Comparison of ENCODE assay signal across 11 cellular contexts in genomic region chr6:41257369-41258195, GRCh38. TPM values are rescaled to one million over a fixed set of nuclear protein-coding genes. Genes with fewer than 3 reads are reported as not detected.
DNase-seq lines count a peak whose midpoint lies in the region; ATAC-seq, FAIRE-seq and TF ChIP-seq lines count a peak whose summit lies in the region.
"Had no signal": no experiment of that assay in that cellular context is flagged by ENCODE, and none has a peak within 500 bp of the region (broad histone marks: within the 10 kb centered on the region; RNA-seq: fewer than 3 reads in every experiment).

No MANE protein-coding gene starts in this region.

- intact Hi-C loops in pancreas (cut with DNase I), result no loop called here

- peak; percentile 8 for DNase-seq in EL
- DNase-seq in NCI-H2196 treated with DMSO at 0.1 percent for 48 hours (lab: John Stamatoyannopoulos, UW; ENCODE audit: unreplicated experiment), result peak; percentile 6
- DNase-seq in bronchial epithelial cell (ENCODE audit: low read depth), result peak; percentile 28
- DNase-seq in pancreas, result peak in 5 of 6 donors; percentile 66 to 71 (median 68)
- no peak for DNase-seq in OCI-M2 (lab: John Stamatoyannopoulos, UW; ENCODE audit: unreplicated experiment)
- no peak for DNase-seq in activated T-cell treated with anti-CD3 and anti-CD28 coated beads, Interleukin-2, amount 50 U/mL, for 1 hour
- no peak for DNase-seq in retina
- DNase-seq: H7, KG1 had no signal

- H3K36me3 ChIP-seq in bronchial epithelial cell (ENCODE audit: control insufficient read depth, insufficient read depth, low read length) (no peaks in the 10 kb centered on the region), pancreas (no peaks in the 10 kb centered on the region)

- peak overlapping the region in 3 of 4 donors; percentile 12 to 42 (median 26) for H3K27ac ChIP-seq in pancreas

- TF ChIP-seq CTCF in bronchial epithelial cell (IDR thresholded peaks at IDR 0.05; ENCODE audit: insufficient read depth, low read length, severe bottlenecking) (no peak), pancreas (IDR thresholded peaks at IDR 0.05) (no peak)

- peaks cover 0 to 15% (median 0%) of the 10 kb centered on the region in 3 donors for H3K4me1 ChIP-seq in pancreas

- ATAC-seq in pancreas (peak; percentile 90 to 93 (median 92)), HG02884 (IDR thresholded peaks at IDR 0.05; ENCODE audit: unreplicated experiment) (no peak)

- 9 to 10% methylated on average over 2 of the region's 2 CpGs for WGBS in pancreas, 2 donors

- FAIRE-seq in bronchial epithelial cell (lab: Jason Lieb, UNC), result no peak
- no peak for FAIRE-seq in pancreas (lab: Jason Lieb, UNC)
- FAIRE-seq: islet of Langerhans had no signal

- H3K4me3 ChIP-seq in bronchial epithelial cell (ENCODE audit: low read depth, low read length) (no peak overlapping the region), pancreas (no peak overlapping the region)

- no peaks in the 10 kb centered on the region for H3K27me3 ChIP-seq in bronchial epithelial cell (ENCODE audit: control insufficient read depth, insufficient read depth, low read length)
- no peaks in the 10 kb centered on the region for H3K27me3 ChIP-seq in pancreas

- H3K9me3 ChIP-seq in pancreas, result no peaks in the 10 kb centered on the region

RNA-seq across cellular contexts. Expression of gene TREM1, which starts 28.9 kb away (rescaled TPM):
- total RNA-seq in bronchial epithelial cell, result 1.8 and 21.1 TPM in 2 replicates
- 1 to 10 TPM in 2 of 6 donors, under 1 TPM in 3, not detected in 1; 0.12 to 2.8 (median 0.72) TPM for total RNA-seq in pancreas
- under 1 TPM; 0.08 to 0.16 TPM for polyA plus RNA-seq in pancreas
- total RNA-seq: H7 had no signal

RNA-seq across cellular contexts. Expression of gene TREML4, which starts 29.4 kb away (rescaled TPM):
- total RNA-seq in bronchial epithelial cell, result not detected in 2 replicates
- not detected for total RNA-seq in pancreas
- polyA plus RNA-seq in pancreas, result not detected
- total RNA-seq: H7 had no signal

RNA-seq across cellular contexts. Expression of gene TREML2, which starts 56.6 kb away (rescaled TPM):
- total RNA-seq in bronchial epithelial cell (under 0.01 TPM in 1 of 2 replicates, not detected in the other), pancreas (under 1 TPM in 2 of 6 donors, not detected in 4; 0.09 to 0.12 TPM)
- not detected for polyA plus RNA-seq in pancreas
- total RNA-seq: H7 had no signal

Comparison
In these comparisons a context has a peak if more than half of its experiments do, and no peak if none do; other contexts are left out.
1. DNase-seq: peak in EL (single experiment), NCI-H2196 treated with DMSO at 0.1 percent for 48 hours (single experiment), bronchial epithelial cell (single experiment) and pancreas (5 of 6); none in OCI-M2 (single experiment), activated T-cell treated with anti-CD3 and anti-CD28 coated beads, Interleukin-2, amount 50 U/mL, for 1 hour (single experiment) and retina (single experiment).